In the genomic region with DNA sequence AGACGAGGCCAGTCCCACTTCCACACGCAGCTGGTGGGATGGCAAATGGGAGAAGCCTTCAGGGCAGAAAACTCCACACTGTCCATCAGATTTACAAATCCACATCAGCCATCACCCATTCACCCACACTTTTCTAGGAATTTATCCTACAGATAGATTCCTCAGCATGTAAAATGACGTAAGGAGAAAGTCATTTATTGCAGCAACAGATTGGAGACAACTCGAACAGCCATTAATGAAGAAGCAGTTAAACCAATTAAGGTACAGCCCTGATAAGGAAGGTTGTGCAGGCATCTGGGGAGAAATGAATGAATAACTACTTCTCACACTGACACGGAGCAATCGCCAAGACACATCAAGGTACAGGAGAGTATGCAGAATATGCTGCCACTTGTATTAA, we compare ENCODE assay signal across 16 cellular contexts. TPM values are rescaled to one million over a fixed set of nuclear protein-coding genes. Genes with fewer than 3 reads are reported as not detected.
DNase-seq lines count a peak whose midpoint lies in the region; ATAC-seq and TF ChIP-seq lines count a peak whose summit lies in the region.
"Had no signal": no experiment of that assay in that cellular context is flagged by ENCODE, and none has a peak within 500 bp of the region (broad histone marks: within the 10 kb centered on the region; RNA-seq: fewer than 3 reads in every experiment).

No MANE protein-coding gene starts in this region.

- WGBS in SK-N-SH (ENCODE audit: low lambda C conversion rate), result 85% methylated on average over 6 of the region's 6 CpGs
- 91 to 92% methylated on average over 6 of the region's 6 CpGs for WGBS in testis, 2 donors

- no peak for TF ChIP-seq RAD21 in SK-N-SH (IDR thresholded peaks at IDR 0.05; ENCODE audit: low read length)

- peaks cover 28% of the 10 kb centered on the region for H3K36me3 Mint-ChIP-seq in nephron (ENCODE audit: low read depth)
- H3K36me3 Mint-ChIP-seq in WTC11, result peaks cover 38% of the 10 kb centered on the region

- H3K4me1 ChIP-seq in SK-N-SH (ENCODE audit: control insufficient read depth in 1 of 2, insufficient read depth in 2 of 2, low read depth in 1 of 2, low read length in 1 of 2) (peaks cover 18 to 20% of the 10 kb centered on the region in 2 experiments), upper lobe of right lung (peaks cover 23% of the 10 kb centered on the region), testis (peaks cover 13% of the 10 kb centered on the region)
- H3K4me1 ChIP-seq: BLaER1 had no signal

- H3K36me3 ChIP-seq in SK-N-SH (replicated peaks in 1 of 2; ENCODE audit: control insufficient read depth in 1 of 2, insufficient read depth in 2 of 2, low read length in 1 of 2), result no peaks in the 10 kb centered on the region
- H3K36me3 ChIP-seq in upper lobe of right lung, result no peaks in the 10 kb centered on the region
- H3K36me3 ChIP-seq in testis (ENCODE audit: low read depth, missing control alignments), result no peaks in the 10 kb centered on the region

- no peak for TF ChIP-seq POLR2A in testis (IDR thresholded peaks at IDR 0.05)

- peaks cover 20% of the 10 kb centered on the region for H3F3A ChIP-seq in SK-N-SH (replicated peaks; ENCODE audit: insufficient read depth)

- TF ChIP-seq EP300 in SK-N-SH (IDR thresholded peaks at IDR 0.05; ENCODE audit: borderline replicate concordance in 1 of 2, low read depth in 1 of 2, low read length in 1 of 2), result no peak

- no peaks in the 10 kb centered on the region for H3K27me3 Mint-ChIP-seq in nephron (ENCODE audit: low read depth)
- no peaks in the 10 kb centered on the region for H3K27me3 Mint-ChIP-seq in WTC11 (ENCODE audit: low read depth)

- no peak overlapping the region for H3K9ac ChIP-seq in SK-N-SH
- H3K9ac ChIP-seq: BLaER1 had no signal

- intact Hi-C loops in upper lobe of right lung (cut with DNase I) (no loop called here), testis (cut with DNase I; ENCODE audit: low total_unique reads) (no loop called here)

- H3K4me1 Mint-ChIP-seq in nephron (peaks cover 24% of the 10 kb centered on the region), WTC11 (no peaks in the 10 kb centered on the region)

- no peaks in the 10 kb centered on the region for H3K9me2 ChIP-seq in SK-N-SH

- H3K27me3 ChIP-seq in SK-N-SH (ENCODE audit: insufficient read depth) (no peaks in the 10 kb centered on the region), upper lobe of right lung (no peaks in the 10 kb centered on the region), testis (no peaks in the 10 kb centered on the region)
- H3K27me3 ChIP-seq: BLaER1 had no signal

- no peak overlapping the region for H2AFZ ChIP-seq in SK-N-SH (ENCODE audit: low read depth)

- DNase-seq in SK-N-SH, result no peak
- no peak for DNase-seq in upper lobe of right lung
- DNase-seq in testis, result no peak
- DNase-seq in cerebellum (ENCODE audit: low spot score), result no peak
- DNase-seq in WTC11 (ENCODE audit: low spot score), result no peak
- DNase-seq: DMS 273 treated with DMSO at 0.1 percent for 48 hours, GOT3, NCI-H1048, NCI-H146, NCI-H2081 treated with DMSO at 0.1 percent for 48 hours, NCI-H524 had no signal

- H3K27ac Mint-ChIP-seq in nephron (peak overlapping the region; percentile 43 to 84 (median 53)), WTC11 (no peak overlapping the region; the same call in 1 of the 2 replicates)

- POLR2A ChIA-PET in SK-N-SH (lab: Yijun Ruan, JAX), result no interaction called here
- POLR2A ChIA-PET in WTC11 (lab: Charles Lee), result no interaction called here

- no peaks in the 10 kb centered on the region for H3K79me2 ChIP-seq in SK-N-SH (ENCODE audit: insufficient read depth)

- H3K4me2 ChIP-seq in SK-N-SH, result 0 out of 2 replicates have a peak overlapping the region, but pooled peaks have one; percentile 63
- H3K4me2 ChIP-seq: BLaER1 had no signal

- H3K27ac ChIP-seq in SK-N-SH (ENCODE audit: low read depth in 2 of 2, low read length in 1 of 2), result peak overlapping the region; percentile 72 to 83; a peak in 2 of 4 replicates
- H3K27ac ChIP-seq in angular gyrus (ENCODE audit: low read depth, low read length), result peak overlapping the region; percentile 6
- peak overlapping the region; percentile 32 for H3K27ac ChIP-seq in upper lobe of right lung
- no peak overlapping the region for H3K27ac ChIP-seq in testis
- H3K27ac ChIP-seq: 22Rv1, BLaER1 had no signal

- CTCF ChIA-PET in SK-N-SH (lab: Yijun Ruan, JAX), result interaction anchor here (1.0 to 2.9 kb wide), 6 partner anchors 8 to 87 kb away, joined by 3 to 23 read pairs (median 9); a partner anchor contains a TSS
- CTCF ChIA-PET in WTC11 (lab: Charles Lee), result interaction anchor here (1.0 to 2.2 kb wide), 4 partner anchors 26 to 270 kb away, joined by 3 to 16 read pairs (median 8); a partner anchor contains a TSS

- H3K4me3 Mint-ChIP-seq in nephron, result no peak overlapping the region
- no peak overlapping the region for H3K4me3 Mint-ChIP-seq in WTC11

- no peaks in the 10 kb centered on the region for H3K9me3 ChIP-seq in SK-N-SH
- H3K9me3 ChIP-seq in upper lobe of right lung, result no peaks in the 10 kb centered on the region
- H3K9me3 ChIP-seq in testis, result no peaks in the 10 kb centered on the region
- H3K9me3 ChIP-seq: BLaER1 had no signal

- H3K9me3 Mint-ChIP-seq in nephron (no peaks in the 10 kb centered on the region), WTC11 (no peaks in the 10 kb centered on the region)

- H4K20me1 ChIP-seq in SK-N-SH (ENCODE audit: insufficient read depth), result peaks cover 4% of the 10 kb centered on the region; the same call in 1 of the 2 replicates
- H4K20me1 ChIP-seq: BLaER1 had no signal

- no peak for ATAC-seq in SK-N-SH treated with all-trans-retinoic acid at 6 μM for 48 hours
- ATAC-seq in upper lobe of right lung, result no peak
- no peak for ATAC-seq in WTC11

- TF ChIP-seq CTCF in SK-N-SH (IDR thresholded peaks at IDR 0.05) (no peak), nephron (IDR thresholded peaks at IDR 0.05; ENCODE audit: unreplicated experiment in 3 of 3) (no peak), upper lobe of right lung (IDR thresholded peaks at IDR 0.05) (no peak), testis (IDR thresholded peaks at IDR 0.05) (no peak), WTC11 (IDR thresholded peaks at IDR 0.05) (no peak)

- H3K4me3 ChIP-seq in SK-N-SH (ENCODE audit: low read depth in 2 of 2, low read length in 1 of 2) (no peak overlapping the region), upper lobe of right lung (no peak overlapping the region), testis (no peak overlapping the region)
- H3K4me3 ChIP-seq: BLaER1 had no signal

TF ChIP-seq in SK-N-SH, 30 proteins besides CTCF, POLR2A, EP300 and RAD21:
- TF ChIP-seq MEF2A (IDR thresholded peaks at IDR 0.05; ENCODE audit: borderline replicate concordance, low read depth), result no peak
- no peak for TF ChIP-seq RCOR1 (IDR thresholded peaks at IDR 0.05; ENCODE audit: low read length)
- TF ChIP-seq YY1 (IDR thresholded peaks at IDR 0.05; ENCODE audit: low read depth), result no peak
- no peak for TF ChIP-seq NRF1 (IDR thresholded peaks at IDR 0.05; ENCODE audit: low read depth, low read length)
- TF ChIP-seq POLR2AphosphoS5 (IDR thresholded peaks at IDR 0.05; ENCODE audit: low read depth, low read length), result no peak

TF ChIP-seq in SK-N-SH treated with all-trans-retinoic acid at 6 μM for 48 hours, 23 proteins besides CTCF, POLR2A, EP300 and RAD21 (continues in another document):
- TF ChIP-seq PPARA (CRISPR knock-in tag; IDR thresholded peaks at IDR 0.05; ENCODE audit: borderline replicate concordance), result no peak
- no peak for TF ChIP-seq RARB (CRISPR knock-in tag; IDR thresholded peaks at IDR 0.05)

TF ChIP-seq in WTC11, 78 proteins besides CTCF, POLR2A, EP300 and RAD21 (continues in another document):
- TF ChIP-seq, protein P1, sequence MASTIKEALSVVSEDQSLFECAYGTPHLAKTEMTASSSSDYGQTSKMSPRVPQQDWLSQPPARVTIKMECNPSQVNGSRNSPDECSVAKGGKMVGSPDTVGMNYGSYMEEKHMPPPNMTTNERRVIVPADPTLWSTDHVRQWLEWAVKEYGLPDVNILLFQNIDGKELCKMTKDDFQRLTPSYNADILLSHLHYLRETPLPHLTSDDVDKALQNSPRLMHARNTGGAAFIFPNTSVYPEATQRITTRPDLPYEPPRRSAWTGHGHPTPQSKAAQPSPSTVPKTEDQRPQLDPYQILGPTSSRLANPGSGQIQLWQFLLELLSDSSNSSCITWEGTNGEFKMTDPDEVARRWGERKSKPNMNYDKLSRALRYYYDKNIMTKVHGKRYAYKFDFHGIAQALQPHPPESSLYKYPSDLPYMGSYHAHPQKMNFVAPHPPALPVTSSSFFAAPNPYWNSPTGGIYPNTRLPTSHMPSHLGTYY (CRISPR knock-in tag; IDR thresholded peaks at IDR 0.05), result no peak
- TF ChIP-seq, protein P2, sequence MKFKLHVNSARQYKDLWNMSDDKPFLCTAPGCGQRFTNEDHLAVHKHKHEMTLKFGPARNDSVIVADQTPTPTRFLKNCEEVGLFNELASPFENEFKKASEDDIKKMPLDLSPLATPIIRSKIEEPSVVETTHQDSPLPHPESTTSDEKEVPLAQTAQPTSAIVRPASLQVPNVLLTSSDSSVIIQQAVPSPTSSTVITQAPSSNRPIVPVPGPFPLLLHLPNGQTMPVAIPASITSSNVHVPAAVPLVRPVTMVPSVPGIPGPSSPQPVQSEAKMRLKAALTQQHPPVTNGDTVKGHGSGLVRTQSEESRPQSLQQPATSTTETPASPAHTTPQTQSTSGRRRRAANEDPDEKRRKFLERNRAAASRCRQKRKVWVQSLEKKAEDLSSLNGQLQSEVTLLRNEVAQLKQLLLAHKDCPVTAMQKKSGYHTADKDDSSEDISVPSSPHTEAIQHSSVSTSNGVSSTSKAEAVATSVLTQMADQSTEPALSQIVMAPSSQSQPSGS (CRISPR knock-in tag; IDR thresholded peaks at IDR 0.05; ENCODE audit: borderline replicate concordance, low read depth), result no peak

RNA-seq across cellular contexts. Expression of a gene that starts 26.2 kb away (rescaled TPM):
- 28.9 and 41.8 TPM in 2 replicates for polyA plus RNA-seq in SK-N-SH (2012; rRNA removed)
- 24.4 and 25.6 TPM in 2 replicates for polyA plus RNA-seq in SK-N-SH (2012; cell fraction: cytosol; rRNA removed)
- polyA plus RNA-seq in SK-N-SH (2012; cell fraction: nucleus; rRNA removed), result 44.0 and 60.3 TPM in 2 replicates
- total RNA-seq in upper lobe of right lung, result 54.7 TPM
- total RNA-seq in testis, result 10 to 100 TPM; 42.6 to 48.5 TPM
- polyA plus RNA-seq in testis (ENCODE audit: insufficient read depth, low read depth, low replicate concordance), result 72.5 TPM
- total RNA-seq in cerebellum, result 18.1 TPM
- total RNA-seq in WTC11 (2021), result 26.2 to 32.3 TPM (median 26.4 TPM) in 3 replicates

Comparison
In these comparisons a context has a peak if more than half of its experiments do, and no peak if none do; other contexts are left out.
1. H3K27ac ChIP-seq: peak in SK-N-SH (2 of 2), angular gyrus (single experiment) and upper lobe of right lung (single experiment); none in testis (0 of 2).